In genomic region chr16:85296859-85297698, GRCh38 we compare ENCODE assay signal across 8 cellular contexts.
A peak's percentile ranks its signal among the peaks of the same experiment; 100 is the strongest.
DNase-seq lines count a peak whose midpoint lies in the region; ATAC-seq and TF ChIP-seq lines count a peak whose summit lies in the region.

No MANE protein-coding gene starts in this region.

- no peaks in the 10 kb centered on the region for H3K79me2 ChIP-seq in DND-41 (ENCODE audit: insufficient read depth, low read length)

- no peak overlapping the region for H3K4ac ChIP-seq in mesenchymal stem cell (ENCODE audit: low read depth in 1 of 2, low read length in 2 of 2)

- peak overlapping the region; percentile 54 for H4K91ac ChIP-seq in mesenchymal stem cell (ENCODE audit: low read length)

- H3K4me1 ChIP-seq in DND-41 (ENCODE audit: insufficient read depth, low read length): no peaks in the 10 kb centered on the region
- H3K4me1 ChIP-seq in mesenchymal stem cell (ENCODE audit: control insufficient read depth, insufficient read depth, low read depth, low read length): peaks cover 31% of the 10 kb centered on the region
- H3K4me1 ChIP-seq in stomach: peaks cover 13 to 37% (median 28%) of the 10 kb centered on the region in 4 donors

- TF ChIP-seq CTCF in DND-41 (IDR thresholded peaks at IDR 0.05; ENCODE audit: borderline replicate concordance, extremely low read depth, low read length, poor library complexity, severe bottlenecking): peak; percentile 84
- peak; percentile 82 for TF ChIP-seq CTCF in choroid plexus epithelial cell (conservative IDR thresholded peaks at IDR 0.05; ENCODE audit: low read depth, low read length)
- TF ChIP-seq CTCF in stomach (IDR thresholded peaks at IDR 0.05): peak in 5 of 7 experiments; percentile 41 to 75 (median 70)

- ATAC-seq in DND-41 (ENCODE audit: insufficient read depth, low read depth): peak; percentile 96

- H3K18ac ChIP-seq in mesenchymal stem cell (ENCODE audit: low read depth in 1 of 2, low read length in 2 of 2): peak overlapping the region in 1 of 2 experiments; percentile 5

- H3K4me2 ChIP-seq in DND-41 (ENCODE audit: insufficient read depth, low read length) (no peak overlapping the region), mesenchymal stem cell (ENCODE audit: low read length, poor library complexity, severe bottlenecking) (no peak overlapping the region)

- H3K27ac ChIP-seq in DND-41 (ENCODE audit: low read length): no peak overlapping the region
- no peak overlapping the region for H3K27ac ChIP-seq in mesenchymal stem cell (ENCODE audit: low read length, poor library complexity, severe bottlenecking)
- H3K27ac ChIP-seq in stomach: no peak overlapping the region

- H3K9me3 ChIP-seq in DND-41 (ENCODE audit: insufficient read depth, low read length, severe bottlenecking): no peaks in the 10 kb centered on the region
- no peaks in the 10 kb centered on the region for H3K9me3 ChIP-seq in mesenchymal stem cell (ENCODE audit: control insufficient read depth, low read length)
- no peaks in the 10 kb centered on the region for H3K9me3 ChIP-seq in stomach

- H3K79me1 ChIP-seq in mesenchymal stem cell (replicated peaks; ENCODE audit: low read length, poor library complexity, severe bottlenecking): peaks cover 17% of the 10 kb centered on the region

- TF ChIP-seq POLR2A in stomach (IDR thresholded peaks at IDR 0.05): no peak

- H3K14ac ChIP-seq in mesenchymal stem cell (ENCODE audit: low read length in 2 of 2): no peak overlapping the region

- peak; percentile 59 for DNase-seq in DND-41
- DNase-seq in Kasumi-1 (lab: John Stamatoyannopoulos, UW): peak; percentile 50 to 55
- peak; percentile 19 to 46 (median 33) for DNase-seq in activated CD4-positive, CD25-positive, alpha-beta regulatory T cell (lab: John Stamatoyannopoulos, UW)
- DNase-seq in choroid plexus epithelial cell (ENCODE audit: low read depth): no peak
- DNase-seq in mesenchymal stem cell: peak; percentile 61
- DNase-seq in stomach: peak; percentile 63
- DNase-seq in occipital lobe (lab: John Stamatoyannopoulos, UW): no peak
- DNase-seq in NCI-H2107 (lab: John Stamatoyannopoulos, UW): no peak

- peak overlapping the region in 1 of 2 experiments; percentile 60 for H2BK12ac ChIP-seq in mesenchymal stem cell (ENCODE audit: low read length in 2 of 2)

- 60% methylated on average over 18 of the region's 18 CpGs for WGBS in mesenchymal stem cell
- 28 to 45% (median 31%) methylated on average over 11 to 18 of the region's 18 CpGs for WGBS in stomach, 5 donors

- H3K4me3 ChIP-seq in DND-41 (ENCODE audit: low read depth in 1 of 2, low read length in 2 of 2): no peak overlapping the region
- H3K4me3 ChIP-seq in choroid plexus epithelial cell (ENCODE audit: low read depth, low read length): no peak overlapping the region
- no peak overlapping the region for H3K4me3 ChIP-seq in mesenchymal stem cell (ENCODE audit: insufficient read depth in 1 of 2, low read depth in 1 of 2, low read length in 2 of 2)
- no peak overlapping the region for H3K4me3 ChIP-seq in stomach

- H3K27me3 ChIP-seq in DND-41 (ENCODE audit: insufficient read depth, low read length, poor library complexity) (peaks cover 9% of the 10 kb centered on the region), mesenchymal stem cell (ENCODE audit: control insufficient read depth in 1 of 2, insufficient read depth in 1 of 2, low read length in 2 of 2) (no peaks in the 10 kb centered on the region), stomach (no peaks in the 10 kb centered on the region)

- H2BK15ac ChIP-seq in mesenchymal stem cell (ENCODE audit: low read depth, poor library complexity, severe bottlenecking): peak overlapping the region; percentile 26

- TF ChIP-seq EP300 in stomach (IDR thresholded peaks at IDR 0.05): no peak

- intact Hi-C loops in stomach (cut with DNase I; ENCODE audit: low total_unique reads): no loop called here

- H3K23ac ChIP-seq in mesenchymal stem cell (ENCODE audit: low read length in 2 of 2): no peak overlapping the region

- H3K36me3 ChIP-seq in DND-41 (ENCODE audit: insufficient read depth, low read length) (no peaks in the 10 kb centered on the region), mesenchymal stem cell (ENCODE audit: control insufficient read depth in 1 of 2, insufficient read depth in 2 of 2, low read depth in 1 of 2, low read length in 2 of 2) (peaks cover 0 to 12% of the 10 kb centered on the region in 2 experiments), stomach (no peaks in the 10 kb centered on the region)

- H2BK5ac ChIP-seq in mesenchymal stem cell (ENCODE audit: low read depth, low read length, poor library complexity, severe bottlenecking): no peak overlapping the region

- no peak overlapping the region for H4K8ac ChIP-seq in mesenchymal stem cell (ENCODE audit: low read length)

- no peak overlapping the region for H2AK5ac ChIP-seq in mesenchymal stem cell (ENCODE audit: low read length, severe bottlenecking)

- H2BK120ac ChIP-seq in mesenchymal stem cell (ENCODE audit: low read depth, low read length): no peak overlapping the region

- no peak overlapping the region for H3K9ac ChIP-seq in DND-41 (ENCODE audit: low read depth, low read length)
- no peak overlapping the region for H3K9ac ChIP-seq in mesenchymal stem cell (ENCODE audit: low read length)

- H2AFZ ChIP-seq in DND-41 (ENCODE audit: low read depth, low read length) (no peak overlapping the region), mesenchymal stem cell (ENCODE audit: low read depth, low read length) (no peak overlapping the region)

- H4K20me1 ChIP-seq in DND-41 (ENCODE audit: insufficient read depth, low read length): no peaks in the 10 kb centered on the region; the same call in 1 of the 2 replicates

Comparison
In these comparisons a context has a peak if more than half of its experiments do, and no peak if none do; other contexts are left out.
1. DNase-seq: peak in DND-41 (single experiment), Kasumi-1 (2 of 2), activated CD4-positive, CD25-positive, alpha-beta regulatory T cell (4 of 4), mesenchymal stem cell (single experiment) and stomach (single experiment); none in choroid plexus epithelial cell (single experiment), occipital lobe (single experiment) and NCI-H2107 (single experiment).
2. Peak in every context shown above with its lines, with median percentiles within 50 percentile points of each other: CTCF ChIP-seq.